10 cellular contexts compared by ENCODE assay signal in genomic region chr4:112510191-112510467, GRCh38. TPM values are rescaled to one million over a fixed set of nuclear protein-coding genes. Genes with fewer than 3 reads are reported as not detected.
A peak's percentile ranks its signal among the peaks of the same experiment; 100 is the strongest.
DNase-seq lines count a peak whose midpoint lies in the region; ATAC-seq and TF ChIP-seq lines count a peak whose summit lies in the region.
"Had no signal": no experiment of that assay in that cellular context is flagged by ENCODE, and none has a peak within 500 bp of the region (broad histone marks: within the 10 kb centered on the region; RNA-seq: fewer than 3 reads in every experiment).

No MANE protein-coding gene starts in this region.

- peaks cover 99% of the 10 kb centered on the region for H3K27me3 Mint-ChIP-seq in nephron progenitor cell (ENCODE audit: low read depth, poor library complexity)

- H3K4me1 Mint-ChIP-seq in nephron progenitor cell: peaks cover 40% of the 10 kb centered on the region

- peak overlapping the region; percentile 59 for H3K4me3 Mint-ChIP-seq in nephron progenitor cell

- H3K36me3 Mint-ChIP-seq in nephron progenitor cell (ENCODE audit: low read depth): no peaks in the 10 kb centered on the region

- in situ Hi-C loops in astrocyte of the cerebellum (cut with HindIII; ENCODE audit: low sequenced_read_pairs): no loop called here

- TF ChIP-seq CTCF in AG10803 (conservative IDR thresholded peaks at IDR 0.05; ENCODE audit: low read length) (no peak), GM12875 (IDR thresholded peaks at IDR 0.05; ENCODE audit: borderline replicate concordance, insufficient read depth, low read depth, low read length) (no peak), astrocyte of the cerebellum (IDR thresholded peaks at IDR 0.05; ENCODE audit: low read depth, low read length, missing control alignments) (no peak), nephron progenitor cell (IDR thresholded peaks at IDR 0.05) (no peak)

- peaks cover 4% of the 10 kb centered on the region for H3K9me3 Mint-ChIP-seq in nephron progenitor cell

- peak overlapping the region; percentile 44 for H3K4me3 ChIP-seq in AG10803 (ENCODE audit: low read length)
- peak overlapping the region; percentile 16 for H3K4me3 ChIP-seq in GM12875 (ENCODE audit: low read depth, low read length)
- peak overlapping the region; percentile 20 for H3K4me3 ChIP-seq in astrocyte of the cerebellum (ENCODE audit: low read depth, low read length)

- ATAC-seq in HG02623 (IDR thresholded peaks at IDR 0.05; ENCODE audit: unreplicated experiment): no peak

- DNase-seq in AG10803 (ENCODE audit: low read depth) (no peak), astrocyte of the cerebellum (ENCODE audit: low read depth) (no peak), nephron progenitor cell (no peak), SHP77 (lab: John Stamatoyannopoulos, UW) (no peak), ureter (ENCODE audit: low spot score) (no peak), HT-29 (ENCODE audit: low spot score) (no peak)
- DNase-seq: DND-41 had no signal

- no peak overlapping the region for H3K27ac Mint-ChIP-seq in nephron progenitor cell

RNA-seq across cellular contexts. Expression of gene NEUROG2, which starts 5.9 kb away (rescaled TPM):
- total RNA-seq in ureter: not detected
- not detected in 2 replicates for total RNA-seq in HT-29 (2014; rRNA removed; shearing (Covaris generic))
- total RNA-seq: kidney epithelial cell had no signal
